Comparison of ENCODE assay signal across 15 cellular contexts in the genomic region with DNA sequence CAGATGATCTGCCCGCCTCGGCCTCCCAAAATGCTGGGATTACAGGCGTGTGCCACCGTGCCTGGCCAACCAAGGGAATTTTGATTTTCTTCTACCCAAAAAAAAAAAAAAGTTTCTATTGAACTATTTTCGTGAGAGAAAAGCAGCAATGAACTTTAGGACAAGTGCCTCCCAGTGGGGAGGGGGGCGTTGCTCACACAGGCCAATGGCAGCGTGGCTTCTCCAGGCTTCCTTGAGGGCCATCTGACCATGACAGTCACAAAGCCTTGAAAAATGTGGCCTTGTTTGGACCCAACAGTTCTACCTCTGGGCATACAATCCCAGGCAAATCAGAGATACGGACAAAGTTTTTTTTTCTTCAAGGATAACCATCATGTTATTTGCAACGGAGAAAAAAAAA. TPM values are rescaled to one million over a fixed set of nuclear protein-coding genes. Genes with fewer than 3 reads are reported as not detected.
A peak's percentile ranks its signal among the peaks of the same experiment; 100 is the strongest.
DNase-seq lines count a peak whose midpoint lies in the region; ATAC-seq and TF ChIP-seq lines count a peak whose summit lies in the region.
"Had no signal": no experiment of that assay in that cellular context is flagged by ENCODE, and none has a peak within 500 bp of the region (broad histone marks: within the 10 kb centered on the region; RNA-seq: fewer than 3 reads in every experiment).

No MANE protein-coding gene starts in this region.

- H3K27me3 ChIP-seq in heart right ventricle (no peaks in the 10 kb centered on the region), thyroid gland (no peaks in the 10 kb centered on the region)

- peaks cover 0 to 80% (median 25%) of the 10 kb centered on the region in 9 donors for H3K36me3 ChIP-seq in heart right ventricle
- H3K36me3 ChIP-seq in thyroid gland = peaks cover 20 to 24% of the 10 kb centered on the region in 2 donors

- H3K27ac ChIP-seq in heart right ventricle (no peak overlapping the region), thyroid gland (no peak overlapping the region)
- H3K27ac ChIP-seq: 22Rv1, A549, C4-2B, HL-60 had no signal

- ATAC-seq in Right ventricle myocardium inferior = no peak
- no peak for ATAC-seq in heart right ventricle
- ATAC-seq in GM18861 (IDR thresholded peaks at IDR 0.05; ENCODE audit: unreplicated experiment) = no peak
- ATAC-seq in GM21360 (IDR thresholded peaks at IDR 0.05; ENCODE audit: unreplicated experiment) = no peak
- ATAC-seq: A549 had no signal

- no peak for TF ChIP-seq POLR2A in thyroid gland (IDR thresholded peaks at IDR 0.05)

- peak; percentile 41 for DNase-seq in Right ventricle myocardium inferior (ENCODE audit: missing footprints)
- DNase-seq in heart right ventricle = no peak
- peak; percentile 31 for DNase-seq in left kidney (ENCODE audit: low read depth, low spot score)
- DNase-seq in thyroid gland = peak; percentile 52 to 68
- DNase-seq in NCI-H2029 (lab: John Stamatoyannopoulos, UW) = no peak
- DNase-seq: AML-193; Caco-2; CD4-positive, alpha-beta T cell had no signal

- no peak overlapping the region for H3K4me3 ChIP-seq in heart right ventricle
- no peak overlapping the region for H3K4me3 ChIP-seq in thyroid gland (replicated peaks in 1 of 3)
- H3K4me3 ChIP-seq: A549, HAP-1 had no signal

- no peak for TF ChIP-seq CTCF in heart right ventricle (IDR thresholded peaks at IDR 0.05)
- no peak for TF ChIP-seq CTCF in thyroid gland (IDR thresholded peaks at IDR 0.05)

- intact Hi-C loops in Right ventricle myocardium inferior (cut with DNase I) = loop anchor here (5.0 to 10.0 kb wide), 3 partner anchors 55 to 327 kb away; partner anchors contain the start of gene TNRC18
- intact Hi-C loops in heart right ventricle (cut with DNase I) = loop anchor here in 9 of 10 donors (5.0 to 10.0 kb wide), 7 partner anchors 55 to 337 kb away; partner anchors contain the start of gene TNRC18 (in 2 of the 9)
- intact Hi-C loops in thyroid gland (cut with DNase I) = loop anchor here (5.0 to 10.0 kb wide), 2 partner anchors 75 to 123 kb away; no protein-coding TSS in a partner anchor

- 87 to 88% methylated on average over 9 of the region's 9 CpGs for WGBS in heart right ventricle, 2 donors
- WGBS in thyroid gland, 2 donors = 74 to 84% methylated on average over 9 of the region's 9 CpGs

- H3K9me3 ChIP-seq in heart right ventricle (no peaks in the 10 kb centered on the region), thyroid gland (no peaks in the 10 kb centered on the region)
- H3K9me3 ChIP-seq: A549, Caco-2, HAP-1 had no signal

- H3K4me1 ChIP-seq in heart right ventricle (peaks cover 0 to 23% (median 7%) of the 10 kb centered on the region in 9 donors), thyroid gland (peaks cover 0 to 9% of the 10 kb centered on the region in 2 donors)
- H3K4me1 ChIP-seq: A549, Caco-2, HAP-1 had no signal

RNA-seq across cellular contexts. Expression of gene TNRC18, which starts 56.0 kb away (rescaled TPM):
- total RNA-seq in Right ventricle myocardium inferior (34.8 TPM), heart right ventricle (10 to 100 TPM; 26.4 to 42.3 (median 31.6) TPM), thyroid gland (100 to 1,000 TPM in 2 of 4 donors, 10 to 100 TPM in 2; 47.0 to 173 (median 94.8) TPM)
- polyA plus RNA-seq in heart right ventricle = 10 to 100 TPM; 10.1 to 28.8 TPM

Comparison
In these comparisons a context has a peak if more than half of its experiments do, and no peak if none do; other contexts are left out.
1. DNase-seq: peak in Right ventricle myocardium inferior (single experiment), left kidney (single experiment) and thyroid gland (2 of 2); none in heart right ventricle (0 of 2) and NCI-H2029 (single experiment).